ENCODE assay signal across 9 cellular contexts in genomic region chr4:7831330-7831729, GRCh38.
DNase-seq lines count a peak whose midpoint lies in the region; ATAC-seq and TF ChIP-seq lines count a peak whose summit lies in the region.
"Had no signal": no experiment of that assay in that cellular context is flagged by ENCODE, and none has a peak within 500 bp of the region (broad histone marks: within the 10 kb centered on the region; RNA-seq: fewer than 3 reads in every experiment).

No MANE protein-coding gene starts in this region.

- peak; percentile 61 for DNase-seq in activated naive CD4-positive, alpha-beta T cell treated with Interleukin-2 at 50 U/mL for 16 hours
- no peak for DNase-seq in activated naive CD4-positive, alpha-beta T cell treated with anti-CD3 and anti-CD28 coated beads, Interleukin-2, amount 50 U/mL, for 16 hours
- DNase-seq in WERI-Rb-1 = peak; percentile 50
- no peak for DNase-seq in left ventricle myocardium inferior
- no peak for DNase-seq in upper lobe of left lung
- DNase-seq in tibial nerve (ENCODE audit: low spot score in 2 of 2) = no peak
- no peak for DNase-seq in NCI-H1092 treated with DMSO at 0.1 percent for 48 hours (lab: John Stamatoyannopoulos, UW)
- DNase-seq in activated gamma-delta T cell treated with Interleukin-2 at 50 U/mL for 16 hours = no peak
- DNase-seq: NK-92 treated with Interleukin-12 subunit alpha and Interleukin-12 subunit beta, amount 100 ng/mL, for 24 hours had no signal

- intact Hi-C loops in left ventricle myocardium inferior (cut with micrococcal nuclease) = no loop called here

- H3K9me3 ChIP-seq in WERI-Rb-1 (ENCODE audit: severe bottlenecking) (no peaks in the 10 kb centered on the region), left ventricle myocardium inferior (replicated peaks) (peaks cover 6% of the 10 kb centered on the region), upper lobe of left lung (no peaks in the 10 kb centered on the region), tibial nerve (no peaks in the 10 kb centered on the region)

- TF ChIP-seq POLR2A in upper lobe of left lung (IDR thresholded peaks at IDR 0.05) (no peak), tibial nerve (IDR thresholded peaks at IDR 0.05) (no peak)

- ATAC-seq in upper lobe of left lung (ENCODE audit: low FRiP score in 2 of 2) = peak in 1 of 2 donors; percentile 61

- TF ChIP-seq EP300 in upper lobe of left lung (IDR thresholded peaks at IDR 0.05) = no peak
- no peak for TF ChIP-seq EP300 in tibial nerve (IDR thresholded peaks at IDR 0.05)

- H3K27me3 ChIP-seq in WERI-Rb-1 (ENCODE audit: insufficient read depth, low read depth, severe bottlenecking) (no peaks in the 10 kb centered on the region), left ventricle myocardium inferior (ENCODE audit: low read depth) (no peaks in the 10 kb centered on the region), upper lobe of left lung (no peaks in the 10 kb centered on the region), tibial nerve (no peaks in the 10 kb centered on the region)

- H3K4me3 ChIP-seq in WERI-Rb-1 (ENCODE audit: low read depth, low read length) (no peak overlapping the region), left ventricle myocardium inferior (peak overlapping the region; percentile 28), upper lobe of left lung (no peak overlapping the region), tibial nerve (no peak overlapping the region)

- H3K4me1 ChIP-seq in left ventricle myocardium inferior = peaks cover 49% of the 10 kb centered on the region
- peaks cover 9 to 17% (median 13%) of the 10 kb centered on the region in 4 donors for H3K4me1 ChIP-seq in upper lobe of left lung
- peaks cover 0 to 40% (median 8%) of the 10 kb centered on the region in 4 donors for H3K4me1 ChIP-seq in tibial nerve

- no peak for TF ChIP-seq CTCF in WERI-Rb-1 (IDR thresholded peaks at IDR 0.05; ENCODE audit: low read depth, low read length)
- TF ChIP-seq CTCF in left ventricle myocardium inferior (IDR thresholded peaks at IDR 0.05; ENCODE audit: borderline replicate concordance) = no peak
- TF ChIP-seq CTCF in upper lobe of left lung (IDR thresholded peaks at IDR 0.05) = no peak
- TF ChIP-seq CTCF in tibial nerve (IDR thresholded peaks at IDR 0.05) = no peak

- H3K36me3 ChIP-seq in WERI-Rb-1 (peaks cover 3% of the 10 kb centered on the region), left ventricle myocardium inferior (no peaks in the 10 kb centered on the region), upper lobe of left lung (peaks cover 0 to 6% (median 0%) of the 10 kb centered on the region in 4 donors), tibial nerve (peaks cover 0 to 17% (median 0%) of the 10 kb centered on the region in 3 donors)

- H3K27ac ChIP-seq in WERI-Rb-1 (peak overlapping the region; percentile 46), left ventricle myocardium inferior (replicated peaks) (peak overlapping the region; percentile 84), upper lobe of left lung (peak overlapping the region; percentile 9 to 48 (median 33)), tibial nerve (peak overlapping the region in 2 of 4 donors; percentile 56 to 60)

- 63 to 71% methylated on average over 7 of the region's 7 CpGs for WGBS in upper lobe of left lung, 2 donors
- 48 to 53% methylated on average over 7 of the region's 7 CpGs for whole genome bisulfite sequencing in tibial nerve, 2 donors

Comparison
In these comparisons a context has a peak if more than half of its experiments do, and no peak if none do; other contexts are left out.
1. DNase-seq: peak in activated naive CD4-positive, alpha-beta T cell treated with Interleukin-2 at 50 U/mL for 16 hours (single experiment) and WERI-Rb-1 (single experiment); none in activated naive CD4-positive, alpha-beta T cell treated with anti-CD3 and anti-CD28 coated beads, Interleukin-2, amount 50 U/mL, for 16 hours (single experiment), left ventricle myocardium inferior (single experiment), upper lobe of left lung (0 of 2), tibial nerve (0 of 2), NCI-H1092 treated with DMSO at 0.1 percent for 48 hours (single experiment) and activated gamma-delta T cell treated with Interleukin-2 at 50 U/mL for 16 hours (single experiment).